In the genomic region with DNA sequence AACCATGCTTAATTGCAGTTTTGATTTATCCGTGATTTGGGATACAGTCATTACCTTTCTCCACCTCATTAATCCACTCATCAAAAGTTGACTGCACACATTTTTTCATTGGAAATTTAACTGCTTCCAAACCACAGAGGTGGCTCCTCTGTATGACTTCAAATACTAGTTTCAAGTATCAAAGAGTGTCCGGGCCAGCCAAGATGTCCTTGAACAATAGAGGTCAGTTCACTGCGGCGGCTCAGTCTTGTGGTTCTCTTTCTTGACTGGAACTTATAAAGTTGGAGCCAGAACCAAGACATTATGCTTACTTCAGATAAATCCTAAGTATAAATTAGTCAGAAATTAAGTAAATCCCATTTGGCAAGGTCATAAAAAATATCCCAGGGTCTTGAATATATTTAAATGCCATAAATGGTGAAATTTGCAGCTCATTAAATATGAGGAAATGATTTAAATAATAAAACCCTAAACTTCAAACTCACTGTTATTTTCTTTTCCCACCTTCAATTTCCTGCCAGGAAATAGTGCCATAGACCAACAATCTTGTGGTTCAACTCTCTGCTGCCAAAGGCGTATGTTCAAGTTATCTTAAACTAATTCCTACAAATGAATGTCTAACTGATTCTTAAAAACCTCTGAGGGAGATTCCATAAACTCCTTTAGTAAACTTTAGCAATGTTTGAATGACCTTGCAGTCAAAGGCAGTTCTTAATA, we compare ENCODE assay signal across 17 cellular contexts.
A peak's percentile ranks its signal among the peaks of the same experiment; 100 is the strongest.
DNase-seq lines count a peak whose midpoint lies in the region; ATAC-seq and TF ChIP-seq lines count a peak whose summit lies in the region.
"Had no signal": no experiment of that assay in that cellular context is flagged by ENCODE, and none has a peak within 500 bp of the region (broad histone marks: within the 10 kb centered on the region; RNA-seq: fewer than 3 reads in every experiment).

No MANE protein-coding gene starts in this region.

- H2AFZ ChIP-seq in OCI-LY7 (ENCODE audit: low read length): no peak overlapping the region

- ATAC-seq in activated T-cell treated with anti-CD3 and anti-CD28 coated beads, Interleukin-2, amount 50 U/mL, for 4 hours: no peak
- no peak for ATAC-seq in activated naive CD8-positive, alpha-beta T cell treated with anti-CD3 and anti-CD28 coated beads, Interleukin-2, amount 50 U/mL, for 24 hours
- ATAC-seq in thoracic aorta (ENCODE audit: insufficient number of reproducible peaks, low FRiP score, low read depth): no peak
- ATAC-seq in GM19395 (IDR thresholded peaks at IDR 0.05; ENCODE audit: unreplicated experiment): no peak
- ATAC-seq: A549, left lobe of liver, mucosa of descending colon had no signal

- CTCF ChIA-PET in OCI-LY7 (lab: Charles Lee; ENCODE audit: unreplicated experiment): no interaction called here

- intact Hi-C loops in OCI-LY7 (cut with micrococcal nuclease; ENCODE audit: unreplicated experiment): no loop called here

- H3K4me2 ChIP-seq in OCI-LY7 (ENCODE audit: low read length): no peak overlapping the region
- H3K4me2 ChIP-seq: A549 had no signal

- peak overlapping the region; percentile 87 for H3K27ac Mint-ChIP-seq in activated T-cell treated with anti-CD3 and anti-CD28 coated beads, Interleukin-2, amount 50 U/mL, for 24 hours
- peak overlapping the region; percentile 92 for H3K27ac Mint-ChIP-seq in activated naive CD8-positive, alpha-beta T cell treated with anti-CD3 and anti-CD28 coated beads, Interleukin-2, amount 50 U/mL, for 24 hours
- H3K27ac Mint-ChIP-seq: CD14-positive monocyte had no signal

- H3K27me3 ChIP-seq in thoracic aorta (replicated peaks; ENCODE audit: insufficient read depth): no peaks in the 10 kb centered on the region

- H3K4me1 Mint-ChIP-seq in activated T-cell treated with anti-CD3 and anti-CD28 coated beads, Interleukin-2, amount 50 U/mL, for 24 hours (ENCODE audit: low read depth): peaks cover 32% of the 10 kb centered on the region
- H3K4me1 Mint-ChIP-seq in activated T-cell treated with anti-CD3 and anti-CD28 coated beads, Interleukin-2, amount 50 U/mL, for 4 hours (ENCODE audit: low read depth): peaks cover 13% of the 10 kb centered on the region
- H3K4me1 Mint-ChIP-seq in activated naive CD8-positive, alpha-beta T cell treated with anti-CD3 and anti-CD28 coated beads, Interleukin-2, amount 50 U/mL, for 24 hours: peaks cover 47% of the 10 kb centered on the region
- H3K4me1 Mint-ChIP-seq: CD14-positive monocyte had no signal

- peaks cover 4% of the 10 kb centered on the region for H3K9me3 Mint-ChIP-seq in activated T-cell treated with anti-CD3 and anti-CD28 coated beads, Interleukin-2, amount 50 U/mL, for 24 hours
- no peaks in the 10 kb centered on the region for H3K9me3 Mint-ChIP-seq in activated T-cell treated with anti-CD3 and anti-CD28 coated beads, Interleukin-2, amount 50 U/mL, for 4 hours
- H3K9me3 Mint-ChIP-seq in activated naive CD8-positive, alpha-beta T cell treated with anti-CD3 and anti-CD28 coated beads, Interleukin-2, amount 50 U/mL, for 24 hours: peaks cover 7% of the 10 kb centered on the region

- H3K36me3 Mint-ChIP-seq in activated T-cell treated with anti-CD3 and anti-CD28 coated beads, Interleukin-2, amount 50 U/mL, for 24 hours (ENCODE audit: low read depth): peaks cover 2% of the 10 kb centered on the region
- no peaks in the 10 kb centered on the region for H3K36me3 Mint-ChIP-seq in activated T-cell treated with anti-CD3 and anti-CD28 coated beads, Interleukin-2, amount 50 U/mL, for 4 hours (ENCODE audit: insufficient read depth)
- H3K36me3 Mint-ChIP-seq in activated naive CD8-positive, alpha-beta T cell treated with anti-CD3 and anti-CD28 coated beads, Interleukin-2, amount 50 U/mL, for 24 hours (ENCODE audit: low read depth): no peaks in the 10 kb centered on the region
- H3K36me3 Mint-ChIP-seq: CD14-positive monocyte had no signal

- H3K4me1 ChIP-seq in thoracic aorta (ENCODE audit: control insufficient read depth in 1 of 2, low read depth in 2 of 2): peaks cover 13 to 43% of the 10 kb centered on the region in 2 donors
- H3K4me1 ChIP-seq in OCI-LY7 (ENCODE audit: insufficient read depth, low read length, poor library complexity, severe bottlenecking): no peaks in the 10 kb centered on the region
- H3K4me1 ChIP-seq: A549 had no signal

- H3K27me3 Mint-ChIP-seq in activated T-cell treated with anti-CD3 and anti-CD28 coated beads, Interleukin-2, amount 50 U/mL, for 24 hours: no peaks in the 10 kb centered on the region
- no peaks in the 10 kb centered on the region for H3K27me3 Mint-ChIP-seq in activated T-cell treated with anti-CD3 and anti-CD28 coated beads, Interleukin-2, amount 50 U/mL, for 4 hours (ENCODE audit: low read depth)
- peaks cover 1% of the 10 kb centered on the region for H3K27me3 Mint-ChIP-seq in activated naive CD8-positive, alpha-beta T cell treated with anti-CD3 and anti-CD28 coated beads, Interleukin-2, amount 50 U/mL, for 24 hours

- H3K4me3 ChIP-seq in thoracic aorta (peak overlapping the region; percentile 40), OCI-LY7 (ENCODE audit: low read depth, low read length, poor library complexity, severe bottlenecking) (no peak overlapping the region)
- H3K4me3 ChIP-seq: A549, mucosa of descending colon had no signal

- H3K9me2 ChIP-seq in OCI-LY7 (ENCODE audit: insufficient read depth, low read length): no peaks in the 10 kb centered on the region

- no peaks in the 10 kb centered on the region for H4K20me1 ChIP-seq in OCI-LY7 (ENCODE audit: insufficient read depth, low read length)

- no TSS peak for BruUV-seq in OCI-LY7 (replicated peaks; lab: Mats Ljungman, UMichigan)

- no peak for TF ChIP-seq CTCF in thoracic aorta (IDR thresholded peaks at IDR 0.05)
- TF ChIP-seq CTCF in OCI-LY7 (conservative IDR thresholded peaks at IDR 0.05; ENCODE audit: low read length): no peak

- H3K36me3 ChIP-seq in thoracic aorta (no peaks in the 10 kb centered on the region), OCI-LY7 (ENCODE audit: insufficient read depth, low read length) (no peaks in the 10 kb centered on the region)

- no peak for DNase-seq in activated T-cell treated with anti-CD3 and anti-CD28 coated beads, Interleukin-2, amount 50 U/mL, for 24 hours
- no peak for DNase-seq in activated T-cell treated with anti-CD3 and anti-CD28 coated beads, Interleukin-2, amount 50 U/mL, for 4 hours
- DNase-seq in activated naive CD8-positive, alpha-beta T cell treated with anti-CD3 and anti-CD28 coated beads, Interleukin-2, amount 50 U/mL, for 24 hours: no peak
- DNase-seq in glomerular visceral epithelial cell (ENCODE audit: extremely low spot score) (peak; percentile 20), thoracic aorta (ENCODE audit: low spot score) (no peak), OCI-LY7 (ENCODE audit: low spot score) (no peak), NCI-H2227 treated with DMSO at 0.1 percent for 48 hours (lab: John Stamatoyannopoulos, UW) (no peak)
- DNase-seq: activated CD4-positive, alpha-beta T cell treated with anti-CD3 and anti-CD28 coated beads, Interleukin-2, amount 50 U/mL, for 48 hours; foreskin fibroblast; mucosa of descending colon; NCI-H146; stimulated activated CD4-positive, alpha-beta T cell treated with anti-CD3 and anti-CD28 coated beads, Interleukin-12 subunit alpha, Interleukin-12 subunit beta, amount 100 ng/mL, for 4 hours had no signal

- no peaks in the 10 kb centered on the region for H3K9me3 ChIP-seq in thoracic aorta
- no peaks in the 10 kb centered on the region for H3K9me3 ChIP-seq in OCI-LY7 (ENCODE audit: low read length)
- H3K9me3 ChIP-seq: A549, mucosa of descending colon had no signal

- H3K79me2 ChIP-seq in OCI-LY7 (ENCODE audit: insufficient read depth, low read depth, low read length): no peaks in the 10 kb centered on the region

- H3K27ac ChIP-seq in thoracic aorta (peak overlapping the region; percentile 62 to 87), OCI-LY7 (ENCODE audit: low read depth, low read length, poor library complexity, severe bottlenecking) (no peak overlapping the region)
- H3K27ac ChIP-seq: A549, RWPE1 had no signal

- POLR2A ChIA-PET in OCI-LY7 (lab: Charles Lee): interaction anchor here (0.6 kb wide), 2 partner anchors 365 to 702 kb away, joined by 3 read pairs; no protein-coding TSS in a partner anchor

- no peak overlapping the region for H3K4me3 Mint-ChIP-seq in activated T-cell treated with anti-CD3 and anti-CD28 coated beads, Interleukin-2, amount 50 U/mL, for 24 hours
- H3K4me3 Mint-ChIP-seq in activated T-cell treated with anti-CD3 and anti-CD28 coated beads, Interleukin-2, amount 50 U/mL, for 4 hours: no peak overlapping the region
- no peak overlapping the region for H3K4me3 Mint-ChIP-seq in activated naive CD8-positive, alpha-beta T cell treated with anti-CD3 and anti-CD28 coated beads, Interleukin-2, amount 50 U/mL, for 24 hours
- H3K4me3 Mint-ChIP-seq: CD14-positive monocyte had no signal
